ENCODE assay signal across 9 cellular contexts in genomic region chr14:93939304-93940229, GRCh38. TPM values are rescaled to one million over a fixed set of nuclear protein-coding genes. Genes with fewer than 3 reads are reported as not detected.
DNase-seq lines count a peak whose midpoint lies in the region; ATAC-seq and TF ChIP-seq lines count a peak whose summit lies in the region.
"Had no signal": no experiment of that assay in that cellular context is flagged by ENCODE, and none has a peak within 500 bp of the region (broad histone marks: within the 10 kb centered on the region; RNA-seq: fewer than 3 reads in every experiment).

No MANE protein-coding gene starts in this region.

- H3K36me3 ChIP-seq in KMS-11 (ENCODE audit: insufficient read depth) (no peaks in the 10 kb centered on the region), mammary epithelial cell (ENCODE audit: insufficient read depth, low read length) (no peaks in the 10 kb centered on the region)

- in situ Hi-C loops in mammary epithelial cell (cut with MboI; ENCODE audit: low sequenced_read_pairs in 2 of 2): loop anchor here in 1 of 2 donors (5.0 kb wide), 1 partner anchor 63 kb away; no protein-coding TSS in a partner anchor

- no peaks in the 10 kb centered on the region for H3K79me2 ChIP-seq in KMS-11 (ENCODE audit: insufficient read depth, low read depth)
- no peaks in the 10 kb centered on the region for H3K79me2 ChIP-seq in mammary epithelial cell (ENCODE audit: insufficient read depth, low read length)

- no peaks in the 10 kb centered on the region for H3K27me3 ChIP-seq in KMS-11 (ENCODE audit: insufficient read depth, low read depth)
- H3K27me3 ChIP-seq in mammary epithelial cell (ENCODE audit: insufficient read depth, low read length): no peaks in the 10 kb centered on the region

- H3K9me3 ChIP-seq in mammary epithelial cell (replicated peaks; ENCODE audit: insufficient read depth, low read length): no peaks in the 10 kb centered on the region

- BruUV-seq in mammary epithelial cell (replicated peaks; lab: Mats Ljungman, UMichigan): no TSS peak

- intact Hi-C loops in mammary epithelial cell (cut with micrococcal nuclease): loop anchor here (1.0 to 5.0 kb wide), 4 partner anchors 31 to 238 kb away; partner anchors contain the start of genes DDX24 and IFI27L1

- WGBS in mammary epithelial cell (ENCODE audit: low coverage, missing lambda C conversion rate): 100% methylated on average over 4 of the region's 84 CpGs

- H3K27ac ChIP-seq in KMS-11: no peak overlapping the region
- H3K27ac ChIP-seq in mammary epithelial cell (ENCODE audit: insufficient read depth, low read depth, low read length): no peak overlapping the region

- H3K4me2 ChIP-seq in KMS-11 (no peak overlapping the region), mammary epithelial cell (ENCODE audit: insufficient read depth, low read depth, low read length) (peak overlapping the region; percentile 23)

- peak; percentile 93 for ATAC-seq in GM21723 (IDR thresholded peaks at IDR 0.05; ENCODE audit: unreplicated experiment)

- H3K4me1 ChIP-seq in KMS-11 (ENCODE audit: low read depth, poor library complexity, severe bottlenecking): peaks cover 7% of the 10 kb centered on the region
- peaks cover 54% of the 10 kb centered on the region for H3K4me1 ChIP-seq in mammary epithelial cell (ENCODE audit: insufficient read depth, low read length)

- H4K20me1 ChIP-seq in KMS-11 (ENCODE audit: insufficient read depth) (no peaks in the 10 kb centered on the region), mammary epithelial cell (ENCODE audit: insufficient read depth, low read length) (no peaks in the 10 kb centered on the region)

- CTCF ChIA-PET in mammary epithelial cell (lab: Charles Lee; ENCODE audit: low non-redundant PET): interaction anchor here (0.7 to 1.5 kb wide), 3 partner anchors 31 to 61 kb away, joined by 4 to 13 read pairs (median 12); partner anchors contain the start of gene ASB2

- peak; percentile 30; the same call in 1 of the 2 replicates for TF ChIP-seq CTCF in KMS-11 (conservative IDR thresholded peaks at IDR 0.05; ENCODE audit: low read depth, low read length)
- TF ChIP-seq CTCF in WI38 (IDR thresholded peaks at IDR 0.05; ENCODE audit: low read depth, low read length): peak; percentile 33; the same call in 1 of the 2 replicates
- peak; percentile 28 to 52 for TF ChIP-seq CTCF in mammary epithelial cell (conservative IDR thresholded peaks at IDR 0.05 in 1 of 2, IDR thresholded peaks at IDR 0.05 in 1 of 2; ENCODE audit: extremely low read depth in 1 of 2, insufficient read depth in 1 of 2, low read depth in 1 of 2, low read length in 2 of 2)

- H2AFZ ChIP-seq in KMS-11 (ENCODE audit: low read depth) (no peak overlapping the region), mammary epithelial cell (ENCODE audit: low read depth, low read length) (peak overlapping the region; percentile 11)

- H3K9ac ChIP-seq in KMS-11: no peak overlapping the region
- H3K9ac ChIP-seq in mammary epithelial cell (ENCODE audit: insufficient read depth, low read length): no peak overlapping the region

- peak; percentile 76 for DNase-seq in ELR (ENCODE audit: low read depth)
- DNase-seq in mammary epithelial cell: peak; percentile 71
- DNase-seq in iris pigment epithelial cell (ENCODE audit: low read depth): peak; percentile 65
- peak; percentile 84 to 96 for DNase-seq in stimulated activated CD4-positive, alpha-beta T cell treated with anti-CD3 and anti-CD28 coated beads, Interleukin-1b, Interleukin-23, amount 100 ng/mL, for 1 hour (ENCODE audit: low read depth in 2 of 2)
- DNase-seq in NCI-H2171 treated with DMSO at 0.1 percent for 48 hours (lab: John Stamatoyannopoulos, UW): no peak

- dilution Hi-C loops in mammary epithelial cell (cut with HindIII; ENCODE audit: low sequenced_read_pairs): loop anchor here (5.0 kb wide), 1 partner anchor 78 kb away; no protein-coding TSS in a partner anchor

- no peak overlapping the region for H3K4me3 ChIP-seq in KMS-11 (IDR thresholded peaks at IDR 0.05; ENCODE audit: insufficient read depth, low read depth, low read length)
- H3K4me3 ChIP-seq in WI38 (ENCODE audit: low read depth, low read length): no peak overlapping the region
- H3K4me3 ChIP-seq in mammary epithelial cell (replicated peaks in 1 of 3; ENCODE audit: insufficient read depth in 1 of 3, low read depth in 2 of 3, low read length in 3 of 3): peak overlapping the region in 1 of 3 experiments; percentile 16

RNA-seq across cellular contexts. Expression of gene FAM181A, which starts 12.4 kb away (rescaled TPM):
- total RNA-seq in mammary epithelial cell: under 1 TPM in 1 of 2 donors, not detected in 1; 0.17 TPM
- 0.18 TPM for polyA plus RNA-seq in mammary epithelial cell
- not detected for polyA minus RNA-seq in mammary epithelial cell
- total RNA-seq: pulmonary artery endothelial cell had no signal

RNA-seq across cellular contexts. Expression of gene ASB2, which starts 36.8 kb away (rescaled TPM):
- under 1 TPM; 0.17 to 0.19 TPM for total RNA-seq in mammary epithelial cell
- 0.92 TPM for polyA plus RNA-seq in mammary epithelial cell
- polyA minus RNA-seq in mammary epithelial cell: not detected
- total RNA-seq: pulmonary artery endothelial cell had no signal

RNA-seq across cellular contexts. Expression of gene CCDC197, which starts 57.5 kb away (rescaled TPM):
- not detected for total RNA-seq in mammary epithelial cell
- not detected for polyA plus RNA-seq in mammary epithelial cell
- not detected for polyA minus RNA-seq in mammary epithelial cell
- total RNA-seq: pulmonary artery endothelial cell had no signal
